ENCODE assay signal across 8 cellular contexts in the genomic region with DNA sequence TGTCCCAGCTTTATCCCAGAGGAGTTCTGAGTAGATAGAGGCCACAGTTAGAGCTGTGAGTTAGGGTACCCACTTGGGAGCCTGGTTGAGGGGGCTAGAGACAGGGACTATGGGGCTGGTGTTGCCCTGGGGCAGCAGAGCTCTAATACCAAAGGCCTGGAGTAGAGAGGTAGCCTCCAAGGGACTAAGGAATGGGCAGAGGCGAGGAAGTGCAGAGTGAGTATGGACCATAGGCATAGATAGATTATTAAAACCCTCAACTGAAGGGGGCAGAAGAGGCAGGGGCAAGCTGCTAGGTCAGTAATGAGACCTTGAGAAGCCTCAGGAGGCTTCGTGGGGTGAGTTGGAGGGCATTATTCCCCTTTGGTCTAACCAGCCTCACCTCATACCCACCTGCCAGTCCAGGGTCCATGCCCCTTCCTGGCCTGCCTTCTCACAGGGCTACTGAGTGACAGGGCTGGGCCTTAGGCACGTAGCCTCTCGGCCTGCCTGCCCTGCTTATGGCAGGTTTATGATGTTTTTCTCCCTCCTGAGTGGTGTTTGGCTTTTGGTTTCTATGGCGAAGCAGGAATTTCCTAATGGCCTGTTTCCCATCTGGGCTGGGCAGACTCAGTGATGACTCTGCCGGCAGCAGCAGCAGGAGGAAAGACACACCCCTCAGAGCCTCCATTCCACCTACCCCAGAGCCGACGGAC. TPM values are rescaled to one million over a fixed set of nuclear protein-coding genes. Genes with fewer than 3 reads are reported as not detected.
DNase-seq lines count a peak whose midpoint lies in the region; ATAC-seq and TF ChIP-seq lines count a peak whose summit lies in the region.

No MANE protein-coding gene starts in this region.

- H3K27me3 Mint-ChIP-seq in stimulated activated memory B cell treated with anti-CD40 and anti-IgM and Interleukin-4, amounts not matched to agents 10 μg/mL and 1 μg/mL and 100 μg/mL, for 72 hours, result no peaks in the 10 kb centered on the region

- TF ChIP-seq CTCF in HEK293 (tag by site-specific recombination; IDR thresholded peaks at IDR 0.05) (no peak), astrocyte of the cerebellum (IDR thresholded peaks at IDR 0.05; ENCODE audit: low read depth, low read length, missing control alignments) (no peak), spleen (IDR thresholded peaks at IDR 0.05 in 8 of 11, conservative IDR thresholded peaks at IDR 0.05 in 3 of 11) (no peak)

- no peaks in the 10 kb centered on the region for H3K27me3 ChIP-seq in spleen (replicated peaks in 1 of 7)
- no peaks in the 10 kb centered on the region for H3K27me3 ChIP-seq in effector memory CD4-positive, alpha-beta T cell (replicated peaks; ENCODE audit: control insufficient read depth, insufficient read depth, low read length, poor library complexity, severe bottlenecking)

- ATAC-seq in stimulated activated memory B cell treated with anti-CD40 and anti-IgM and Interleukin-4, amounts not matched to agents 10 μg/mL and 1 μg/mL and 100 μg/mL, for 72 hours, result no peak
- ATAC-seq in HG02571 (IDR thresholded peaks at IDR 0.05; ENCODE audit: unreplicated experiment), result no peak

- no peaks in the 10 kb centered on the region for H3K36me3 Mint-ChIP-seq in stimulated activated memory B cell treated with anti-CD40 and anti-IgM and Interleukin-4, amounts not matched to agents 10 μg/mL and 1 μg/mL and 100 μg/mL, for 72 hours

- in situ Hi-C loops in astrocyte of the cerebellum (cut with HindIII; ENCODE audit: low sequenced_read_pairs), result no loop called here

- no peaks in the 10 kb centered on the region; the same call in 1 of the 2 replicates for H3K4me1 ChIP-seq in HEK293 (ENCODE audit: control insufficient read depth, insufficient read depth, low read length)
- H3K4me1 ChIP-seq in spleen, result peaks cover 3 to 29% (median 17%) of the 10 kb centered on the region in 6 donors
- no peaks in the 10 kb centered on the region for H3K4me1 ChIP-seq in effector memory CD4-positive, alpha-beta T cell (ENCODE audit: control insufficient read depth, insufficient read depth, low read length, poor library complexity, severe bottlenecking)

- no peaks in the 10 kb centered on the region for H3K9me3 Mint-ChIP-seq in stimulated activated memory B cell treated with anti-CD40 and anti-IgM and Interleukin-4, amounts not matched to agents 10 μg/mL and 1 μg/mL and 100 μg/mL, for 72 hours

- no peaks in the 10 kb centered on the region for H3K36me3 ChIP-seq in HEK293 (ENCODE audit: control insufficient read depth in 2 of 2, insufficient read depth in 1 of 2, low read length in 2 of 2)
- no peaks in the 10 kb centered on the region for H3K36me3 ChIP-seq in spleen
- H3K36me3 ChIP-seq in effector memory CD4-positive, alpha-beta T cell (ENCODE audit: control insufficient read depth, insufficient read depth, low read length), result no peaks in the 10 kb centered on the region

- H3K27ac Mint-ChIP-seq in stimulated activated memory B cell treated with anti-CD40 and anti-IgM and Interleukin-4, amounts not matched to agents 10 μg/mL and 1 μg/mL and 100 μg/mL, for 72 hours, result no peak overlapping the region

- no peaks in the 10 kb centered on the region for H3K9me3 ChIP-seq in HEK293 (ENCODE audit: control insufficient read depth, insufficient read depth, low read depth, low read length)
- H3K9me3 ChIP-seq in spleen, result no peaks in the 10 kb centered on the region
- no peaks in the 10 kb centered on the region for H3K9me3 ChIP-seq in effector memory CD4-positive, alpha-beta T cell (ENCODE audit: control insufficient read depth, low read length)

- WGBS in spleen, 5 donors, result 51 to 71% (median 55%) methylated on average over 6 to 8 of the region's 8 CpGs

- TF ChIP-seq POLR2A in spleen (IDR thresholded peaks at IDR 0.05), result no peak

- H3K4me3 Mint-ChIP-seq in stimulated activated memory B cell treated with anti-CD40 and anti-IgM and Interleukin-4, amounts not matched to agents 10 μg/mL and 1 μg/mL and 100 μg/mL, for 72 hours, result no peak overlapping the region

- CTCF ChIA-PET in HEK293 (lab: Yijun Ruan, JAX), result interaction anchor here (0.7 to 1.7 kb wide), 6 partner anchors 7 to 30 kb away, joined by 3 to 5 read pairs (median 4); no protein-coding TSS in a partner anchor

- intact Hi-C loops in spleen (cut with DNase I; ENCODE audit: low total_unique reads), result no loop called here

- H3K4me3 ChIP-seq in HEK293 (ENCODE audit: low read depth, low read length) (no peak overlapping the region), astrocyte of the cerebellum (ENCODE audit: low read depth, low read length) (no peak overlapping the region), spleen (no peak overlapping the region)
- no peak overlapping the region for H3K4me3 ChIP-seq in effector memory CD4-positive, alpha-beta T cell (ENCODE audit: insufficient read depth, low read depth, low read length, poor library complexity, severe bottlenecking)

- no peak overlapping the region for H3K27ac ChIP-seq in HEK293 (ENCODE audit: extremely low read depth, low read depth, low read length)
- peak overlapping the region in 7 of 8 donors; percentile 41 to 82 (median 61) for H3K27ac ChIP-seq in spleen
- H3K27ac ChIP-seq in effector memory CD4-positive, alpha-beta T cell (ENCODE audit: insufficient read depth, low read length, poor library complexity, severe bottlenecking), result no peak overlapping the region

- peaks cover 13% of the 10 kb centered on the region for H3K4me1 Mint-ChIP-seq in stimulated activated memory B cell treated with anti-CD40 and anti-IgM and Interleukin-4, amounts not matched to agents 10 μg/mL and 1 μg/mL and 100 μg/mL, for 72 hours

- POLR2A ChIA-PET in HEK293 (lab: Yijun Ruan, JAX), result no interaction called here

- DNase-seq in astrocyte of the cerebellum (ENCODE audit: low read depth) (peak; percentile 89), islet precursor cell (peak; percentile 97), spleen (peak; percentile 20), DMS79 (lab: John Stamatoyannopoulos, UW) (no peak)
- DNase-seq in effector memory CD4-positive, alpha-beta T cell, result no peak

TF ChIP-seq in HEK293, 187 proteins besides CTCF, POLR2A, EP300 and RAD21 (continues in another document):
- no peak for TF ChIP-seq ZNF404 (tag by site-specific recombination; IDR thresholded peaks at IDR 0.05)
- no peak for TF ChIP-seq ZNF423 (tag by site-specific recombination; IDR thresholded peaks at IDR 0.05)
- peak; percentile 24; the same call in 1 of the 2 replicates for TF ChIP-seq SP2 (tag by site-specific recombination; IDR thresholded peaks at IDR 0.05)
- no peak for TF ChIP-seq ZFP3 (tag by site-specific recombination; IDR thresholded peaks at IDR 0.05; ENCODE audit: low read depth)
- no peak for TF ChIP-seq ZNF510 (tag by site-specific recombination; IDR thresholded peaks at IDR 0.05; ENCODE audit: insufficient replicate concordance)
- TF ChIP-seq ZNF514 (tag by site-specific recombination; IDR thresholded peaks at IDR 0.05), result no peak
- no peak for TF ChIP-seq KLF1 (tag by site-specific recombination; IDR thresholded peaks at IDR 0.05)
- TF ChIP-seq, protein P1, sequence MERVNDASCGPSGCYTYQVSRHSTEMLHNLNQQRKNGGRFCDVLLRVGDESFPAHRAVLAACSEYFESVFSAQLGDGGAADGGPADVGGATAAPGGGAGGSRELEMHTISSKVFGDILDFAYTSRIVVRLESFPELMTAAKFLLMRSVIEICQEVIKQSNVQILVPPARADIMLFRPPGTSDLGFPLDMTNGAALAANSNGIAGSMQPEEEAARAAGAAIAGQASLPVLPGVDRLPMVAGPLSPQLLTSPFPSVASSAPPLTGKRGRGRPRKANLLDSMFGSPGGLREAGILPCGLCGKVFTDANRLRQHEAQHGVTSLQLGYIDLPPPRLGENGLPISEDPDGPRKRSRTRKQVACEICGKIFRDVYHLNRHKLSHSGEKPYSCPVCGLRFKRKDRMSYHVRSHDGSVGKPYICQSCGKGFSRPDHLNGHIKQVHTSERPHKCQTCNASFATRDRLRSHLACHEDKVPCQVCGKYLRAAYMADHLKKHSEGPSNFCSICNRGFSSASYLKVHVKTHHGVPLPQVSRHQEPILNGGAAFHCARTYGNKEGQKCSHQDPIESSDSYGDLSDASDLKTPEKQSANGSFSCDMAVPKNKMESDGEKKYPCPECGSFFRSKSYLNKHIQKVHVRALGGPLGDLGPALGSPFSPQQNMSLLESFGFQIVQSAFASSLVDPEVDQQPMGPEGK (tag by site-specific recombination; IDR thresholded peaks at IDR 0.05), result no peak
- TF ChIP-seq ZBTB48 (tag by site-specific recombination; IDR thresholded peaks at IDR 0.05), result no peak
- TF ChIP-seq, protein P2, sequence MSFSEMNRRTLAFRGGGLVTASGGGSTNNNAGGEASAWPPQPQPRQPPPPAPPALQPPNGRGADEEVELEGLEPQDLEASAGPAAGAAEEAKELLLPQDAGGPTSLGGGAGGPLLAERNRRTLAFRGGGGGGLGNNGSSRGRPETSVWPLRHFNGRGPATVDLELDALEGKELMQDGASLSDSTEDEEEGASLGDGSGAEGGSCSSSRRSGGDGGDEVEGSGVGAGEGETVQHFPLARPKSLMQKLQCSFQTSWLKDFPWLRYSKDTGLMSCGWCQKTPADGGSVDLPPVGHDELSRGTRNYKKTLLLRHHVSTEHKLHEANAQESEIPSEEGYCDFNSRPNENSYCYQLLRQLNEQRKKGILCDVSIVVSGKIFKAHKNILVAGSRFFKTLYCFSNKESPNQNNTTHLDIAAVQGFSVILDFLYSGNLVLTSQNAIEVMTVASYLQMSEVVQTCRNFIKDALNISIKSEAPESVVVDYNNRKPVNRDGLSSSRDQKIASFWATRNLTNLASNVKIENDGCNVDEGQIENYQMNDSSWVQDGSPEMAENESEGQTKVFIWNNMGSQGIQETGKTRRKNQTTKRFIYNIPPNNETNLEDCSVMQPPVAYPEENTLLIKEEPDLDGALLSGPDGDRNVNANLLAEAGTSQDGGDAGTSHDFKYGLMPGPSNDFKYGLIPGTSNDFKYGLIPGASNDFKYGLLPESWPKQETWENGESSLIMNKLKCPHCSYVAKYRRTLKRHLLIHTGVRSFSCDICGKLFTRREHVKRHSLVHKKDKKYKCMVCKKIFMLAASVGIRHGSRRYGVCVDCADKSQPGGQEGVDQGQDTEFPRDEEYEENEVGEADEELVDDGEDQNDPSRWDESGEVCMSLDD (tag by site-specific recombination; IDR thresholded peaks at IDR 0.05), result no peak
- TF ChIP-seq ZNF530 (tag by site-specific recombination; IDR thresholded peaks at IDR 0.05; ENCODE audit: low read depth), result no peak
- peak; percentile 23; the same call in 1 of the 2 replicates for TF ChIP-seq KLF9 (tag by site-specific recombination; IDR thresholded peaks at IDR 0.05; ENCODE audit: low read depth)
- no peak for TF ChIP-seq ZFP69B (tag by site-specific recombination; IDR thresholded peaks at IDR 0.05)
- no peak for TF ChIP-seq HOXA7 (CRISPR knock-in tag; IDR thresholded peaks at IDR 0.05; ENCODE audit: borderline replicate concordance)

RNA-seq across cellular contexts. Expression of a gene that starts 8.0 kb away (rescaled TPM):
- total RNA-seq in spleen, result 10 to 100 TPM in 1 of 7 donors, 1 to 10 TPM in 6; 3.5 to 17.4 (median 9.0) TPM
- 10 to 100 TPM in 1 of 3 donors, 1 to 10 TPM in 2; 7.5 to 16.9 (median 9.0) TPM for polyA plus RNA-seq in spleen

RNA-seq across cellular contexts. Expression of a gene that starts 28.7 kb away (rescaled TPM):
- 10 to 100 TPM in 4 of 7 donors, 1 to 10 TPM in 3; 6.3 to 25.1 (median 11.5) TPM for total RNA-seq in spleen
- 1 to 10 TPM in 2 of 3 donors, under 1 TPM in 1; 0.47 to 2.3 (median 1.7) TPM for polyA plus RNA-seq in spleen

RNA-seq across cellular contexts. Expression of a gene that starts 37.8 kb away (rescaled TPM):
- 10 to 100 TPM in 6 of 7 donors, 1 to 10 TPM in 1; 8.2 to 38.1 (median 15.6) TPM for total RNA-seq in spleen
- polyA plus RNA-seq in spleen, result 1 to 10 TPM; 2.7 to 4.8 (median 4.1) TPM

Comparison
In these comparisons a context has a peak if more than half of its experiments do, and no peak if none do; other contexts are left out.
1. H3K27ac ChIP-seq: peak in spleen (7 of 8); none in HEK293 (single experiment) and effector memory CD4-positive, alpha-beta T cell (single experiment).
2. DNase-seq: peak in astrocyte of the cerebellum (single experiment), islet precursor cell (single experiment) and spleen (single experiment); none in DMS79 (single experiment) and effector memory CD4-positive, alpha-beta T cell (0 of 3).